Comparison of ENCODE assay signal across 12 cellular contexts in genomic region chr3:172270767-172271166, GRCh38.
DNase-seq lines count a peak whose midpoint lies in the region; ATAC-seq and TF ChIP-seq lines count a peak whose summit lies in the region.
"Had no signal": no experiment of that assay in that cellular context is flagged by ENCODE, and none has a peak within 500 bp of the region (broad histone marks: within the 10 kb centered on the region; RNA-seq: fewer than 3 reads in every experiment).

No MANE protein-coding gene starts in this region.

- no peaks in the 10 kb centered on the region for H3K9me3 ChIP-seq in SJCRH30 (replicated peaks)
- H3K9me3 ChIP-seq: colonic mucosa had no signal

- H3K27me3 ChIP-seq in GM06990 (replicated peaks; ENCODE audit: control insufficient read depth, insufficient read depth, low read length) (no peaks in the 10 kb centered on the region), SJCRH30 (no peaks in the 10 kb centered on the region)
- H3K27me3 ChIP-seq: colonic mucosa had no signal

- H3K36me3 ChIP-seq in GM06990 (ENCODE audit: control insufficient read depth, insufficient read depth, low read length) = no peaks in the 10 kb centered on the region; the same call in 1 of the 2 replicates
- peaks cover 23% of the 10 kb centered on the region for H3K36me3 ChIP-seq in SJCRH30

- no peak for TF ChIP-seq CTCF in GM06990 (IDR thresholded peaks at IDR 0.05; ENCODE audit: insufficient read depth, low read length, poor library complexity, severe bottlenecking)

- H3K27ac ChIP-seq in SJCRH30 = no peak overlapping the region
- H3K27ac ChIP-seq: colonic mucosa had no signal

- DNase-seq in GM06990 (ENCODE audit: extremely low read depth, insufficient read length) (peak; percentile 45), HUDEP-2 (lab: John Stamatoyannopoulos, UW; ENCODE audit: unreplicated experiment in 76 of 76) (no peak), NCI-H2227 (lab: John Stamatoyannopoulos, UW; ENCODE audit: unreplicated experiment) (no peak), SJCRH30 (no peak), epidermal melanocyte (ENCODE audit: insufficient read length, low spot score) (no peak)
- DNase-seq: ACHN; colonic mucosa; NCI-H1417; stimulated activated naive CD4-positive, alpha-beta T cell had no signal

- H3K4me3 ChIP-seq in GM06990 (replicated peaks; ENCODE audit: low read depth, low read length) = no peak overlapping the region
- H3K4me3 ChIP-seq in SJCRH30 = no peak overlapping the region
- H3K4me3 ChIP-seq: colonic mucosa had no signal

- H3K4me1 ChIP-seq in SJCRH30 = peaks cover 30% of the 10 kb centered on the region
- H3K4me1 ChIP-seq: colonic mucosa had no signal

- ATAC-seq in GM19324 (IDR thresholded peaks at IDR 0.05; ENCODE audit: low FRiP score, unreplicated experiment) (peak; percentile 87), HG02678 (IDR thresholded peaks at IDR 0.05; ENCODE audit: unreplicated experiment) (peak; percentile 98), HG03457 (IDR thresholded peaks at IDR 0.05; ENCODE audit: unreplicated experiment) (peak; percentile 97)
